23 cellular contexts compared by ENCODE assay signal in genomic region chr4:140777401-140777800, GRCh38. TPM values are rescaled to one million over a fixed set of nuclear protein-coding genes. Genes with fewer than 3 reads are reported as not detected.
"Had no signal": no experiment of that assay in that cellular context is flagged by ENCODE, and none has a peak within 500 bp of the region (broad histone marks: within the 10 kb centered on the region; RNA-seq: fewer than 3 reads in every experiment).

No MANE protein-coding gene starts in this region.

- H3K27ac Mint-ChIP-seq: activated CD8-positive, alpha-beta T cell treated with anti-CD3 and anti-CD28 coated beads for 36 hours; activated naive CD4-positive, alpha-beta T cell treated with anti-CD3 and anti-CD28 coated beads, Interleukin-2, amount 10 ng/mL, durations not matched to agents 7 days and 5 days; activated naive CD8-positive, alpha-beta T cell treated with anti-CD3 and anti-CD28 coated beads for 36 hours; activated T-cell treated with anti-CD3 and anti-CD28 coated beads, Interleukin-2, amount 50 U/mL, for 72 hours; activated T-helper 2 cell treated with anti-CD3 and anti-CD28 coated beads, Interferon-gamma antibody, Interleukin-2, Interleukin-4, amounts not matched to agents 10 μg/mL and 5 μg/mL and 100 μg/mL, durations not matched to agents 14 hours and 24 hours and 36 hours had no signal

- H3K4me1 Mint-ChIP-seq: activated naive CD4-positive, alpha-beta T cell treated with anti-CD3 and anti-CD28 coated beads, Interleukin-2, amount 10 ng/mL, durations not matched to agents 7 days and 5 days; activated naive CD8-positive, alpha-beta T cell treated with anti-CD3 and anti-CD28 coated beads for 36 hours had no signal

- H3K9me3 Mint-ChIP-seq: activated CD8-positive, alpha-beta T cell treated with anti-CD3 and anti-CD28 coated beads for 36 hours; activated naive CD4-positive, alpha-beta T cell treated with anti-CD3 and anti-CD28 coated beads, Interleukin-2, amount 10 ng/mL, durations not matched to agents 7 days and 5 days; activated naive CD8-positive, alpha-beta T cell treated with anti-CD3 and anti-CD28 coated beads for 36 hours; activated T-cell treated with anti-CD3 and anti-CD28 coated beads, Interleukin-2, amount 50 U/mL, for 72 hours; activated T-helper 2 cell treated with anti-CD3 and anti-CD28 coated beads, Interferon-gamma antibody, Interleukin-2, Interleukin-4, amounts not matched to agents 10 μg/mL and 5 μg/mL and 100 μg/mL, durations not matched to agents 14 hours and 24 hours and 36 hours had no signal

- H3K4me3 Mint-ChIP-seq: activated CD8-positive, alpha-beta T cell treated with anti-CD3 and anti-CD28 coated beads for 36 hours; activated naive CD4-positive, alpha-beta T cell treated with anti-CD3 and anti-CD28 coated beads, Interleukin-2, amount 10 ng/mL, durations not matched to agents 7 days and 5 days; activated naive CD8-positive, alpha-beta T cell treated with anti-CD3 and anti-CD28 coated beads for 36 hours; activated T-cell treated with anti-CD3 and anti-CD28 coated beads, Interleukin-2, amount 50 U/mL, for 72 hours had no signal

- H3K27me3 Mint-ChIP-seq: activated naive CD4-positive, alpha-beta T cell treated with anti-CD3 and anti-CD28 coated beads, Interleukin-2, amount 10 ng/mL, durations not matched to agents 7 days and 5 days had no signal

- DNase-seq: activated CD4-positive, alpha-beta T cell treated with anti-CD3 and anti-CD28 coated beads for 4 hours; activated CD8-positive, alpha-beta memory T cell treated with anti-CD3 and anti-CD28 coated beads, Interleukin-2, amount 50 U/mL, for 4 hours; activated CD8-positive, alpha-beta T cell treated with anti-CD3 and anti-CD28 coated beads for 36 hours; activated gamma-delta T cell treated with Interleukin-2 at 50 U/mL for 16 hours; activated naive CD4-positive, alpha-beta T cell treated with anti-CD3 and anti-CD28 coated beads, Interleukin-2, amount 10 ng/mL, durations not matched to agents 7 days and 5 days; activated naive CD8-positive, alpha-beta T cell treated with anti-CD3 and anti-CD28 coated beads for 36 hours; activated T-cell treated with anti-CD3 and anti-CD28 coated beads, Interleukin-2, amount 50 U/mL, for 72 hours; brain microvascular endothelial cell; colonic mucosa; NCI-H1092; NCI-H1417; NCI-H1930; NCI-H2171; NCI-H2227 treated with DMSO at 0.1 percent for 48 hours; NCI-H446 treated with DMSO at 0.1 percent for 48 hours; NCI-H524 treated with DMSO at 0.1 percent for 48 hours; NCI-H748 treated with DMSO at 0.1 percent for 48 hours; Peyer's patch; Right ventricle myocardium superior; SJCRH30; SK-N-SH had no signal

- ATAC-seq: activated CD4-positive, CD25-positive, alpha-beta regulatory T cell treated with anti-CD3 and anti-CD28 coated beads, Interleukin-2, amount 50 U/mL, for 24 hours; activated CD8-positive, alpha-beta T cell treated with anti-CD3 and anti-CD28 coated beads for 36 hours; activated T-cell treated with anti-CD3 and anti-CD28 coated beads, Interleukin-2, amount 50 U/mL, for 72 hours had no signal

- H3K36me3 Mint-ChIP-seq: activated naive CD4-positive, alpha-beta T cell treated with anti-CD3 and anti-CD28 coated beads, Interleukin-2, amount 10 ng/mL, durations not matched to agents 7 days and 5 days; activated naive CD8-positive, alpha-beta T cell treated with anti-CD3 and anti-CD28 coated beads for 36 hours had no signal

RNA-seq across cellular contexts. Expression of gene TBC1D9, which starts 21.2 kb away (rescaled TPM):
- total RNA-seq: activated CD8-positive, alpha-beta T cell treated with anti-CD3 and anti-CD28 coated beads for 36 hours; activated T-cell treated with anti-CD3 and anti-CD28 coated beads, Interleukin-2, amount 50 U/mL, for 72 hours had no signal
